Comparison of ENCODE assay signal across 19 cellular contexts in the genomic region with DNA sequence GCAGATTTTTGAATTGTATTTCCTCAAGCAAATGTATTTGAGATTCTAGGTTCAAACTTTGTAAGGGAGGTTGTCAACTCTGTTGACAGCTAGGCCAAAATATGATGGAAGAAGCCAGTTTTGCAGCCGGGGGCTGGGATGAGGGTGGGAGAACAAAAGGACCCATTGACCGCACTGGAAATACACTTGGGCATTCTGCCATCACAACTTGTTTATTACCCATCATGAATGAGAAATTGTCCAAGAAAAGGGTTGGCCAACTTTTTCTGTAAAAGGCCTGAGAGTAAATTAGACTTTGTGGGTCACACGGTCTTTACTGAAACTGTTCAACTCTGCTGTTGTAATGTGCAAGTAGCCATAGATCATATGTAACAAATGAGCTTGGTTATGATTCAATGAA.
A peak's percentile ranks its signal among the peaks of the same experiment; 100 is the strongest.
DNase-seq lines count a peak whose midpoint lies in the region; ATAC-seq and TF ChIP-seq lines count a peak whose summit lies in the region.
"Had no signal": no experiment of that assay in that cellular context is flagged by ENCODE, and none has a peak within 500 bp of the region (broad histone marks: within the 10 kb centered on the region; RNA-seq: fewer than 3 reads in every experiment).

No MANE protein-coding gene starts in this region.

- no peak for TF ChIP-seq CTCF in type B pancreatic cell (conservative IDR thresholded peaks at IDR 0.05)

- peaks cover 2% of the 10 kb centered on the region for H3K4me1 Mint-ChIP-seq in type B pancreatic cell (ENCODE audit: unreplicated experiment)
- H3K4me1 Mint-ChIP-seq in activated naive CD8-positive, alpha-beta T cell treated with anti-CD3 and anti-CD28 coated beads for 36 hours = no peaks in the 10 kb centered on the region
- H3K4me1 Mint-ChIP-seq: CD4-positive, alpha-beta memory T cell had no signal

- H3K27me3 Mint-ChIP-seq in type B pancreatic cell = peaks cover 5% of the 10 kb centered on the region
- H3K27me3 Mint-ChIP-seq in activated naive CD8-positive, alpha-beta T cell treated with anti-CD3 and anti-CD28 coated beads for 36 hours = peaks cover 4% of the 10 kb centered on the region

- no peak for ATAC-seq in HG03378 (IDR thresholded peaks at IDR 0.05; ENCODE audit: unreplicated experiment)

- no peaks in the 10 kb centered on the region for H3K9me3 Mint-ChIP-seq in type B pancreatic cell
- H3K9me3 Mint-ChIP-seq in activated naive CD8-positive, alpha-beta T cell treated with anti-CD3 and anti-CD28 coated beads for 36 hours = no peaks in the 10 kb centered on the region
- H3K9me3 Mint-ChIP-seq: CD4-positive, alpha-beta memory T cell had no signal

- no peaks in the 10 kb centered on the region for H3K36me3 Mint-ChIP-seq in type B pancreatic cell
- H3K36me3 Mint-ChIP-seq in activated naive CD8-positive, alpha-beta T cell treated with anti-CD3 and anti-CD28 coated beads for 36 hours = no peaks in the 10 kb centered on the region
- H3K36me3 Mint-ChIP-seq: CD4-positive, alpha-beta memory T cell had no signal

- peak overlapping the region; percentile 79 for H3K27ac Mint-ChIP-seq in type B pancreatic cell
- H3K27ac Mint-ChIP-seq in activated naive CD8-positive, alpha-beta T cell treated with anti-CD3 and anti-CD28 coated beads for 36 hours = no peak overlapping the region
- H3K27ac Mint-ChIP-seq: CD4-positive, alpha-beta memory T cell had no signal

- DNase-seq in DMS53 (lab: John Stamatoyannopoulos, UW) (peak; percentile 9), DMS53 treated with DMSO at 0.1 percent for 48 hours (lab: John Stamatoyannopoulos, UW; ENCODE audit: unreplicated experiment) (no peak), amniotic epithelial cell (ENCODE audit: low read depth) (peak; percentile 5), globus pallidus (ENCODE audit: low spot score) (peak; percentile 37), type B pancreatic cell (ENCODE audit: extremely low spot score, unreplicated experiment) (no peak), retina (no peak)
- DNase-seq in activated naive CD8-positive, alpha-beta T cell treated with anti-CD3 and anti-CD28 coated beads for 36 hours = no peak
- DNase-seq: ACHN; CD4-positive, alpha-beta memory T cell; DMS153; GDM1; GM23248; HCEC 1CT; KG1; NCI-H1105 treated with DMSO at 0.1 percent for 48 hours; NCI-H2029 treated with DMSO at 0.1 percent for 48 hours; NCI-H526; Peyer's patch had no signal

- no peak overlapping the region for H3K4me3 Mint-ChIP-seq in type B pancreatic cell
- no peak overlapping the region for H3K4me3 Mint-ChIP-seq in activated naive CD8-positive, alpha-beta T cell treated with anti-CD3 and anti-CD28 coated beads for 36 hours
- H3K4me3 Mint-ChIP-seq: CD4-positive, alpha-beta memory T cell had no signal

Comparison
In these comparisons a context has a peak if more than half of its experiments do, and no peak if none do; other contexts are left out.
1. DNase-seq: peak in DMS53 (single experiment), amniotic epithelial cell (single experiment) and globus pallidus (single experiment); none in DMS53 treated with DMSO at 0.1 percent for 48 hours (single experiment), type B pancreatic cell (single experiment), activated naive CD8-positive, alpha-beta T cell treated with anti-CD3 and anti-CD28 coated beads for 36 hours (single experiment) and retina (single experiment).